ENCODE assay signal across 13 cellular contexts in genomic region chr7:23394828-23395227, GRCh38.
DNase-seq lines count a peak whose midpoint lies in the region; ATAC-seq and TF ChIP-seq lines count a peak whose summit lies in the region.
"Had no signal": no experiment of that assay in that cellular context is flagged by ENCODE, and none has a peak within 500 bp of the region (broad histone marks: within the 10 kb centered on the region; RNA-seq: fewer than 3 reads in every experiment).

No MANE protein-coding gene starts in this region.

- no peak for TF ChIP-seq EP300 in suprapubic skin (IDR thresholded peaks at IDR 0.05)

- no peaks in the 10 kb centered on the region for H3K79me2 ChIP-seq in parathyroid adenoma

- TF ChIP-seq POLR2A in gastrocnemius medialis (IDR thresholded peaks at IDR 0.05) (no peak), suprapubic skin (IDR thresholded peaks at IDR 0.05) (no peak)

- H3K36me3 ChIP-seq in parathyroid adenoma (ENCODE audit: control insufficient read depth, insufficient read depth, low read length) (no peaks in the 10 kb centered on the region), gastrocnemius medialis (no peaks in the 10 kb centered on the region), suprapubic skin (no peaks in the 10 kb centered on the region)
- H3K36me3 ChIP-seq: cardiac muscle cell, esophagus muscularis mucosa, tibial artery had no signal

- no peak overlapping the region for H3K4me3 ChIP-seq in parathyroid adenoma (ENCODE audit: low read depth, low read length)
- no peak overlapping the region for H3K4me3 ChIP-seq in gastrocnemius medialis
- H3K4me3 ChIP-seq in suprapubic skin, result no peak overlapping the region
- H3K4me3 ChIP-seq: cardiac muscle cell, esophagus muscularis mucosa, tibial artery had no signal

- no peaks in the 10 kb centered on the region for H3K27me3 Mint-ChIP-seq in HFFc6 (ENCODE audit: insufficient read depth)
- peaks cover 12% of the 10 kb centered on the region for H3K27me3 Mint-ChIP-seq in activated naive CD8-positive, alpha-beta T cell treated with anti-CD3 and anti-CD28 coated beads, Interleukin-2, amount 50 U/mL, for 24 hours
- H3K27me3 Mint-ChIP-seq: CD4-positive, alpha-beta T cell had no signal

- H3K27ac Mint-ChIP-seq in HFFc6, result peak overlapping the region; percentile 7; the same call in 1 of the 2 replicates
- H3K27ac Mint-ChIP-seq in activated naive CD8-positive, alpha-beta T cell treated with anti-CD3 and anti-CD28 coated beads, Interleukin-2, amount 50 U/mL, for 24 hours, result peak overlapping the region; percentile 59
- H3K27ac Mint-ChIP-seq: CD4-positive, alpha-beta T cell had no signal

- H3K4me3 Mint-ChIP-seq in HFFc6, result peak overlapping the region; percentile 22; the same call in 1 of the 2 replicates
- no peak overlapping the region for H3K4me3 Mint-ChIP-seq in activated naive CD8-positive, alpha-beta T cell treated with anti-CD3 and anti-CD28 coated beads, Interleukin-2, amount 50 U/mL, for 24 hours
- H3K4me3 Mint-ChIP-seq: CD4-positive, alpha-beta T cell had no signal

- in situ Hi-C loops in gastrocnemius medialis (cut with MboI; ENCODE audit: low sequenced_read_pairs in 4 of 4), result no loop called here

- peak overlapping the region; percentile 23 for H3K4me2 ChIP-seq in parathyroid adenoma (ENCODE audit: low read length)

- no peak for TF ChIP-seq CTCF in HFFc6 (IDR thresholded peaks at IDR 0.05)
- no peak for TF ChIP-seq CTCF in parathyroid adenoma (IDR thresholded peaks at IDR 0.05)
- TF ChIP-seq CTCF in gastrocnemius medialis (IDR thresholded peaks at IDR 0.05 in 4 of 5, conservative IDR thresholded peaks at IDR 0.05 in 1 of 5), result no peak
- no peak for TF ChIP-seq CTCF in suprapubic skin (IDR thresholded peaks at IDR 0.05)

- no peaks in the 10 kb centered on the region; the same call in 1 of the 2 replicates for H3K36me3 Mint-ChIP-seq in HFFc6 (ENCODE audit: low read depth)
- no peaks in the 10 kb centered on the region for H3K36me3 Mint-ChIP-seq in activated naive CD8-positive, alpha-beta T cell treated with anti-CD3 and anti-CD28 coated beads, Interleukin-2, amount 50 U/mL, for 24 hours (ENCODE audit: low read depth)

- no peak for ATAC-seq in activated naive CD8-positive, alpha-beta T cell treated with anti-CD3 and anti-CD28 coated beads, Interleukin-2, amount 50 U/mL, for 24 hours
- ATAC-seq in gastrocnemius medialis (no peak), HG03520 (IDR thresholded peaks at IDR 0.05; ENCODE audit: unreplicated experiment) (no peak)

- H3K9me3 Mint-ChIP-seq in HFFc6, result no peaks in the 10 kb centered on the region
- no peaks in the 10 kb centered on the region for H3K9me3 Mint-ChIP-seq in activated naive CD8-positive, alpha-beta T cell treated with anti-CD3 and anti-CD28 coated beads, Interleukin-2, amount 50 U/mL, for 24 hours
- H3K9me3 Mint-ChIP-seq: CD4-positive, alpha-beta T cell had no signal

- no peaks in the 10 kb centered on the region for H3K27me3 ChIP-seq in parathyroid adenoma (ENCODE audit: control insufficient read depth, insufficient read depth, low read length)
- no peaks in the 10 kb centered on the region for H3K27me3 ChIP-seq in gastrocnemius medialis
- no peaks in the 10 kb centered on the region for H3K27me3 ChIP-seq in suprapubic skin
- H3K27me3 ChIP-seq: cardiac muscle cell, esophagus muscularis mucosa, tibial artery had no signal

- H3K27ac ChIP-seq in parathyroid adenoma (no peak overlapping the region), gastrocnemius medialis (no peak overlapping the region), suprapubic skin (no peak overlapping the region)
- H3K27ac ChIP-seq: esophagus muscularis mucosa, tibial artery had no signal

- DNase-seq in HFFc6, result no peak
- DNase-seq in NCI-H2171 (lab: John Stamatoyannopoulos, UW), result peak; percentile 71
- no peak for DNase-seq in activated naive CD8-positive, alpha-beta T cell treated with anti-CD3 and anti-CD28 coated beads, Interleukin-2, amount 50 U/mL, for 24 hours
- no peak for DNase-seq in gastrocnemius medialis
- no peak for DNase-seq in suprapubic skin (ENCODE audit: low spot score in 2 of 2)
- no peak for DNase-seq in nucleus accumbens (lab: John Stamatoyannopoulos, UW)
- DNase-seq: activated T-cell treated with anti-CD3 and anti-CD28 coated beads, Interleukin-2, amount 50 U/mL, for 48 hours; CD4-positive, alpha-beta T cell; tibial artery had no signal

- H3K4me1 Mint-ChIP-seq in HFFc6 (ENCODE audit: low read depth), result peaks cover 48% of the 10 kb centered on the region
- H3K4me1 Mint-ChIP-seq in activated naive CD8-positive, alpha-beta T cell treated with anti-CD3 and anti-CD28 coated beads, Interleukin-2, amount 50 U/mL, for 24 hours, result peaks cover 24% of the 10 kb centered on the region

- intact Hi-C loops in gastrocnemius medialis (cut with DNase I; ENCODE audit: low total_unique reads), result no loop called here

- H2AFZ ChIP-seq in parathyroid adenoma, result peak overlapping the region; percentile 9

- no peaks in the 10 kb centered on the region for H3K9me3 ChIP-seq in parathyroid adenoma (ENCODE audit: control insufficient read depth, low read length)
- H3K9me3 ChIP-seq in gastrocnemius medialis, result no peaks in the 10 kb centered on the region
- no peaks in the 10 kb centered on the region for H3K9me3 ChIP-seq in suprapubic skin
- H3K9me3 ChIP-seq: esophagus muscularis mucosa, tibial artery had no signal

- H3K4me1 ChIP-seq in parathyroid adenoma (no peaks in the 10 kb centered on the region), gastrocnemius medialis (no peaks in the 10 kb centered on the region), suprapubic skin (no peaks in the 10 kb centered on the region)
- H3K4me1 ChIP-seq: tibial artery had no signal

- H3K9ac ChIP-seq in parathyroid adenoma, result no peak overlapping the region
